8 cellular contexts compared by ENCODE assay signal in genomic region chr15:40941078-40941527, GRCh38. TPM values are rescaled to one million over a fixed set of nuclear protein-coding genes. Genes with fewer than 3 reads are reported as not detected.
DNase-seq lines count a peak whose midpoint lies in the region; ATAC-seq and TF ChIP-seq lines count a peak whose summit lies in the region.

No MANE protein-coding gene starts in this region.

- H3K79me2 ChIP-seq in DOHH2 (ENCODE audit: control insufficient read depth, low read length): no peaks in the 10 kb centered on the region

- TF ChIP-seq CTCF in DOHH2 (IDR thresholded peaks at IDR 0.05; ENCODE audit: low read depth, low read length, poor library complexity, severe bottlenecking): no peak
- TF ChIP-seq CTCF in osteocyte (IDR thresholded peaks at IDR 0.05): no peak

- no peak overlapping the region for H3K27ac ChIP-seq in DOHH2 (ENCODE audit: low read depth, low read length)
- H3K27ac ChIP-seq in effector memory CD4-positive, alpha-beta T cell (ENCODE audit: insufficient read depth, low read length, poor library complexity, severe bottlenecking): peak overlapping the region; percentile 6

- no peaks in the 10 kb centered on the region for H3K36me3 ChIP-seq in DOHH2 (ENCODE audit: control insufficient read depth, low read length)
- H3K36me3 ChIP-seq in effector memory CD4-positive, alpha-beta T cell (ENCODE audit: control insufficient read depth, insufficient read depth, low read length): no peaks in the 10 kb centered on the region

- H4K20me1 ChIP-seq in DOHH2 (ENCODE audit: control insufficient read depth, insufficient read depth, low read depth, low read length): no peaks in the 10 kb centered on the region

- peak overlapping the region; percentile 68 for H3K4me3 Mint-ChIP-seq in osteocyte (ENCODE audit: unreplicated experiment)

- peak overlapping the region; percentile 94 for H3K4me2 ChIP-seq in DOHH2 (ENCODE audit: low read length)

- H3K4me3 ChIP-seq in DOHH2 (ENCODE audit: low read length): peak overlapping the region; percentile 64
- H3K4me3 ChIP-seq in effector memory CD4-positive, alpha-beta T cell (ENCODE audit: insufficient read depth, low read depth, low read length, poor library complexity, severe bottlenecking): no peak overlapping the region

- peak overlapping the region; percentile 83 for H3K27ac Mint-ChIP-seq in osteocyte (ENCODE audit: unreplicated experiment)

- H3K4me1 ChIP-seq in DOHH2 (ENCODE audit: control insufficient read depth, low read length): peaks cover 40% of the 10 kb centered on the region
- peaks cover 20% of the 10 kb centered on the region for H3K4me1 ChIP-seq in effector memory CD4-positive, alpha-beta T cell (ENCODE audit: control insufficient read depth, insufficient read depth, low read length, poor library complexity, severe bottlenecking)

- H3K9me3 ChIP-seq in DOHH2 (ENCODE audit: control insufficient read depth, insufficient read depth, low read length): no peaks in the 10 kb centered on the region
- H3K9me3 ChIP-seq in effector memory CD4-positive, alpha-beta T cell (ENCODE audit: control insufficient read depth, low read length): no peaks in the 10 kb centered on the region

- H3F3A ChIP-seq in DOHH2 (ENCODE audit: control insufficient read depth, insufficient read depth): peaks cover 11% of the 10 kb centered on the region

- no peaks in the 10 kb centered on the region for H3K36me3 Mint-ChIP-seq in osteocyte (ENCODE audit: unreplicated experiment)

- DNase-seq in NCI-H526 treated with DMSO at 0.1 percent for 48 hours (lab: John Stamatoyannopoulos, UW) (peak; percentile 22), osteocyte (ENCODE audit: extremely low spot score, unreplicated experiment) (no peak), cerebellar nuclear complex (lab: John Stamatoyannopoulos, UW) (no peak), globus pallidus (ENCODE audit: low spot score) (no peak), middle frontal gyrus (ENCODE audit: extremely low spot score, low spot score) (no peak)
- no peak for DNase-seq in effector memory CD4-positive, alpha-beta T cell

- no peaks in the 10 kb centered on the region for H3K9me2 ChIP-seq in DOHH2 (replicated peaks; ENCODE audit: control insufficient read depth, low read length)

- ATAC-seq in esophagus mucosa: no peak

- H3K9me3 Mint-ChIP-seq in osteocyte (ENCODE audit: unreplicated experiment): no peaks in the 10 kb centered on the region

- H3K4me1 Mint-ChIP-seq in osteocyte (ENCODE audit: unreplicated experiment): peaks cover 29% of the 10 kb centered on the region

- peaks cover under 1% of the 10 kb centered on the region for H3K27me3 Mint-ChIP-seq in osteocyte (ENCODE audit: unreplicated experiment)

- H3K27me3 ChIP-seq in DOHH2 (ENCODE audit: control insufficient read depth, low read length): no peaks in the 10 kb centered on the region
- no peaks in the 10 kb centered on the region for H3K27me3 ChIP-seq in effector memory CD4-positive, alpha-beta T cell (replicated peaks; ENCODE audit: control insufficient read depth, insufficient read depth, low read length, poor library complexity, severe bottlenecking)

RNA-seq across cellular contexts. Expression of gene DLL4, which starts 12.0 kb away (rescaled TPM):
- total RNA-seq in osteocyte: 0.39 and 0.54 TPM in 2 replicates
- total RNA-seq in esophagus mucosa: 1.1 TPM

RNA-seq across cellular contexts. Expression of gene CHAC1, which starts 12.2 kb away (rescaled TPM):
- total RNA-seq in osteocyte: 33.3 and 39.3 TPM in 2 replicates
- 31.8 TPM for total RNA-seq in esophagus mucosa

RNA-seq across cellular contexts. Expression of gene VPS18, which starts 46.9 kb away (rescaled TPM):
- total RNA-seq in osteocyte: 36.7 and 40.5 TPM in 2 replicates
- total RNA-seq in esophagus mucosa: 10.9 TPM
